ENCODE assay signal across 18 cellular contexts in genomic region chr9:89705651-89706050, GRCh38.
"Had no signal": no experiment of that assay in that cellular context is flagged by ENCODE, and none has a peak within 500 bp of the region (broad histone marks: within the 10 kb centered on the region; RNA-seq: fewer than 3 reads in every experiment).

No MANE protein-coding gene starts in this region.

- H3K27ac ChIP-seq: adrenal gland, body of pancreas, gastrocnemius medialis, left ventricle myocardium inferior, neutrophil, tibial nerve had no signal

- H3K27me3 Mint-ChIP-seq: activated naive CD4-positive, alpha-beta T cell treated with anti-CD3 and anti-CD28 coated beads, Interleukin-2, amount 50 U/mL, for 24 hours had no signal

- H3K36me3 ChIP-seq: adrenal gland, gastrocnemius medialis, left ventricle myocardium inferior, neutrophil, right lobe of liver, tibial nerve had no signal

- H3K27ac Mint-ChIP-seq: activated naive CD4-positive, alpha-beta T cell treated with anti-CD3 and anti-CD28 coated beads, Interleukin-2, amount 50 U/mL, for 24 hours; nephron progenitor cell had no signal

- H3K9me3 Mint-ChIP-seq: activated naive CD4-positive, alpha-beta T cell treated with anti-CD3 and anti-CD28 coated beads, Interleukin-2, amount 50 U/mL, for 24 hours; nephron progenitor cell had no signal

- H3K9me3 ChIP-seq: adrenal gland, body of pancreas, gastrocnemius medialis, left ventricle myocardium inferior, mucosa of descending colon, neutrophil, right lobe of liver, tibial nerve had no signal

- H3K4me1 ChIP-seq: body of pancreas, gastrocnemius medialis had no signal

- H3K27me3 ChIP-seq: adrenal gland, body of pancreas, gastrocnemius medialis, neutrophil, right lobe of liver, tibial nerve had no signal

- H3K4me3 Mint-ChIP-seq: activated naive CD4-positive, alpha-beta T cell treated with anti-CD3 and anti-CD28 coated beads, Interleukin-2, amount 50 U/mL, for 24 hours; nephron progenitor cell had no signal

- H3K4me3 ChIP-seq: adrenal gland, body of pancreas, gastrocnemius medialis, left ventricle myocardium inferior, lung, mucosa of descending colon, right lobe of liver, tibial nerve had no signal

- DNase-seq: activated CD4-positive, alpha-beta T cell treated with anti-CD3 and anti-CD28 coated beads, Interleukin-2, amount 50 U/mL, for 1 hour; activated CD4-positive, CD25-positive, alpha-beta regulatory T cell treated with anti-CD3 and anti-CD28 coated beads, Interleukin-2, amount 50 U/mL, for 72 hours; adrenal gland; aorta; body of pancreas; effector CD8-positive, alpha-beta T cell; gastrocnemius medialis; glutamatergic neuron; left ventricle myocardium inferior; mucosa of descending colon; nephron progenitor cell; right lobe of liver; stimulated activated CD4-positive, alpha-beta T cell treated with anti-CD3 and anti-CD28 coated beads, Interleukin-4, amount 100 ng/mL, for 1 hour; T1000 had no signal
